ENCODE assay signal across 30 cellular contexts in genomic region chr22:44839061-44839460, GRCh38.
"Had no signal": no experiment of that assay in that cellular context is flagged by ENCODE, and none has a peak within 500 bp of the region (broad histone marks: within the 10 kb centered on the region; RNA-seq: fewer than 3 reads in every experiment).

No MANE protein-coding gene starts in this region.

- H3K36me3 ChIP-seq: brain microvascular endothelial cell, WERI-Rb-1 had no signal

- DNase-seq: activated CD4-positive, alpha-beta T cell treated with anti-CD3 and anti-CD28 coated beads for 1 hour; activated CD4-positive, alpha-beta T cell treated with anti-CD3 and anti-CD28 coated beads, Interleukin-2, amount 10 ng/mL, durations not matched to agents 24 days and 14 days; activated CD4-positive, alpha-beta T cell treated with anti-CD3 and anti-CD28 coated beads, Interleukin-2, amount 50 U/mL, for 4 hours; activated CD4-positive, CD25-positive, alpha-beta regulatory T cell; activated CD8-positive, alpha-beta T cell treated with anti-CD3 and anti-CD28 coated beads for 36 hours; activated effector memory CD4-positive, alpha-beta T cell treated with anti-CD3 and anti-CD28 coated beads, Interleukin-2, amount 50 U/mL, for 16 hours; activated naive CD4-positive, alpha-beta T cell; activated naive CD4-positive, alpha-beta T cell treated with anti-CD3 and anti-CD28 coated beads, Interleukin-2, amount 50 U/mL, for 16 hours; activated naive CD8-positive, alpha-beta T cell treated with anti-CD3 and anti-CD28 coated beads for 36 hours; activated T-cell treated with anti-CD3 and anti-CD28 coated beads, Interleukin-2, amount 50 U/mL, for 1 hour; activated T-cell treated with anti-CD3 and anti-CD28 coated beads, Interleukin-2, amount 50 U/mL, for 72 hours; amniotic stem cell; brain microvascular endothelial cell; central memory CD4-positive, alpha-beta T cell; Karpas-422; NCI-H1105; NCI-H1417 treated with DMSO at 0.1 percent for 48 hours; NCI-H187 treated with DMSO at 0.1 percent for 48 hours; NCI-H2081; NCI-H2171 treated with DMSO at 0.1 percent for 48 hours; NCI-H2227 treated with DMSO at 0.1 percent for 48 hours; NCI-H510A treated with DMSO at 0.1 percent for 48 hours; NCI-H526 treated with DMSO at 0.1 percent for 48 hours; NCI-H774; SHP77 treated with DMSO at 0.1 percent for 48 hours; T1000 had no signal

- ATAC-seq: activated CD8-positive, alpha-beta T cell treated with anti-CD3 and anti-CD28 coated beads for 36 hours; activated T-cell treated with anti-CD3 and anti-CD28 coated beads, Interleukin-2, amount 50 U/mL, for 72 hours; activated T-helper 17 cell treated with anti-CD3 and anti-CD28 coated beads, Interleukin-2, amount 50 U/mL, for 72 hours; Panc1; SK-N-SH treated with all-trans-retinoic acid at 6 μM for 48 hours had no signal

- H3K27ac ChIP-seq: brain microvascular endothelial cell, WERI-Rb-1 had no signal

- H3K27me3 ChIP-seq: brain microvascular endothelial cell had no signal
